23 cellular contexts compared by ENCODE assay signal in genomic region chr20:62412194-62413024, GRCh38. TPM values are rescaled to one million over a fixed set of nuclear protein-coding genes. Genes with fewer than 3 reads are reported as not detected.
"Had no signal": no experiment of that assay in that cellular context is flagged by ENCODE, and none has a peak within 500 bp of the region (broad histone marks: within the 10 kb centered on the region; RNA-seq: fewer than 3 reads in every experiment).

No MANE protein-coding gene starts in this region.

- H3K4me3 ChIP-seq: gastrocnemius medialis, heart left ventricle, psoas muscle, sigmoid colon, stomach, testis had no signal

- H3K36me3 ChIP-seq: gastrocnemius medialis, heart left ventricle, sigmoid colon, stomach had no signal

- H3K27ac ChIP-seq: gastrocnemius medialis, heart left ventricle, psoas muscle, testis had no signal

- H3K9me3 ChIP-seq: gastrocnemius medialis, heart left ventricle, psoas muscle, sigmoid colon, stomach, testis had no signal

- H3K27me3 ChIP-seq: testis had no signal

- DNase-seq: activated CD4-positive, alpha-beta T cell treated with anti-CD3 and anti-CD28 coated beads, Interleukin-2, amount 50 U/mL, for 48 hours; activated naive CD4-positive, alpha-beta T cell treated with Interleukin-2 at 50 U/mL for 16 hours; activated naive CD8-positive, alpha-beta T cell treated with anti-CD3 and anti-CD28 coated beads, Interleukin-2, amount 50 U/mL, for 24 hours; aorta; erythroblast; gastrocnemius medialis; heart left ventricle; left cardiac atrium; nephron progenitor cell; psoas muscle; sigmoid colon; stimulated activated CD4-positive, alpha-beta T cell treated with anti-CD3 and anti-CD28 coated beads, Interleukin-1b, Interleukin-23, amount 100 ng/mL, for 48 hours; T-helper 1 cell; T1000; testis had no signal

- ATAC-seq: activated CD4-positive, CD25-positive, alpha-beta regulatory T cell treated with anti-CD3 and anti-CD28 coated beads, Interleukin-2, amount 50 U/mL, for 24 hours; activated naive CD8-positive, alpha-beta T cell treated with anti-CD3 and anti-CD28 coated beads, Interleukin-2, amount 50 U/mL, for 24 hours; activated T-helper 17 cell treated with anti-CD3 and anti-CD28 coated beads, Interleukin-2, amount 50 U/mL, for 72 hours; gastrocnemius medialis; heart left ventricle; left cardiac atrium; psoas muscle had no signal

RNA-seq across cellular contexts. Expression of gene RBBP8NL, which starts 14.9 kb away (rescaled TPM):
- total RNA-seq: activated T-helper 17 cell treated with anti-CD3 and anti-CD28 coated beads, Interleukin-2, amount 50 U/mL, for 72 hours; aorta; chondrocyte; dermis microvascular lymphatic vessel endothelial cell; gastrocnemius medialis; heart left ventricle; left cardiac atrium; lung microvascular endothelial cell; mononuclear cell; osteoblast; psoas muscle; sigmoid colon had no signal
